21 cellular contexts compared by ENCODE assay signal in the genomic region with DNA sequence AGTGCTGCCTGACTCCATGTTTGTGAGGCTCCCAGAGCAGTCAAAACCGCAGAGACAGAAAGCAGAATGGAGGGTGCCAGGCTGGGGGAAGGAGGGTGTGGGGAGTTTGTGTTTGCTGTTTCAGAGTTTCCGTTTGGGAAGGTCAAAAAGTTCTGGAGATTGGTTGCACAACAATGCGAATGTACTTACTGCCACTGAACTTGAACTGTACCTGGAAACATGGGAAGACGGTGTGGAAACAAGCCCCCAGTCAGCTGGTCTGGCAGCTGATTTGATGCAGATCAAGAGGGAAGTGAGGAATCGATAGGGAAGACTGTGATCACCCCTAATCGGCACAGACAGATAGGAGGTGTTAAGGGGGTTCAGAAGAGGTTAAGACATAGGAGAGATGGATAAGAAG. TPM values are rescaled to one million over a fixed set of nuclear protein-coding genes. Genes with fewer than 3 reads are reported as not detected.
"Had no signal": no experiment of that assay in that cellular context is flagged by ENCODE, and none has a peak within 500 bp of the region (broad histone marks: within the 10 kb centered on the region; RNA-seq: fewer than 3 reads in every experiment).

No MANE protein-coding gene starts in this region.

- H3K9me3 ChIP-seq: prostate gland, right atrium auricular region, suprapubic skin had no signal

- H3K36me3 ChIP-seq: cardiac muscle cell, prostate gland, right atrium auricular region, suprapubic skin had no signal

- DNase-seq: activated CD4-positive, alpha-beta T cell treated with anti-CD3 and anti-CD28 coated beads, Interleukin-2, amount 50 U/mL, for 1 hour; activated CD8-positive, alpha-beta memory T cell treated with anti-CD3 and anti-CD28 coated beads for 24 hours; activated CD8-positive, alpha-beta memory T cell treated with anti-CD3 and anti-CD28 coated beads, Interleukin-2, amount 50 U/mL, for 48 hours; activated effector memory CD4-positive, alpha-beta T cell treated with Interleukin-2 at 50 U/mL for 16 hours; activated naive CD8-positive, alpha-beta T cell treated with anti-CD3 and anti-CD28 coated beads for 36 hours; activated T-cell treated with anti-CD3 and anti-CD28 coated beads, Interleukin-2, amount 50 U/mL, for 48 hours; amniotic stem cell; foreskin fibroblast; left colon; midbrain; nephron progenitor cell; stimulated activated CD4-positive, alpha-beta T cell treated with anti-CD3 and anti-CD28 coated beads, Interleukin-2, amount 100 ng/mL, for 24 hours; T-cell had no signal

- ATAC-seq: left colon, SK-N-SH treated with all-trans-retinoic acid at 6 μM for 48 hours, T-cell had no signal

- H3K27me3 ChIP-seq: cardiac muscle cell, right atrium auricular region had no signal

- H3K27ac ChIP-seq: cardiac muscle cell, epithelial cell of prostate, prostate gland, right atrium auricular region, suprapubic skin had no signal

- H3K4me3 ChIP-seq: cardiac muscle cell, prostate gland, right atrium auricular region, suprapubic skin had no signal

- H3K4me1 ChIP-seq: prostate gland had no signal

RNA-seq across cellular contexts. Expression of a gene that starts 49.5 kb away (rescaled TPM):
- total RNA-seq: activated naive CD8-positive, alpha-beta T cell treated with anti-CD3 and anti-CD28 coated beads for 36 hours; lung microvascular endothelial cell; omental fat pad; suprapubic skin; T-cell had no signal
